In the genomic region with DNA sequence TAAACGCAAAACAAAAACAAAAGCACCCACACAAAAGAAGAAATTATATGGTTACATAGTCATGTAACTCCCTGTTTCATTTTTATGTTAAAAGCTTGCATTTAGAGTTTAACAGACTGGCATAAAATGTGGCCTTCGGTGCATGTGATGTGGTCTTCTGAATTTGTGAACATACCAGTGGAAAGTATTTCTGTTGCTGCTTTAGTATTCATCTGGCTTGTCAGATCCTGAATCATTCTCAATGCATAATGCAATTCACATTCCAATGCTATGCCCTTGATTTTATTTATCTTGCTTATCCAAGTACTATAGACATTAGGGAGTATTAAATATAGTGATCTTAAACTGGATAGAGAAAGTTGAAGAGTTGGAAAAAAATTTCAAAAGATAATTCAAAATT, we compare ENCODE assay signal across 13 cellular contexts.
DNase-seq lines count a peak whose midpoint lies in the region; TF ChIP-seq lines count a peak whose summit lies in the region.
"Had no signal": no experiment of that assay in that cellular context is flagged by ENCODE, and none has a peak within 500 bp of the region (broad histone marks: within the 10 kb centered on the region; RNA-seq: fewer than 3 reads in every experiment).

No MANE protein-coding gene starts in this region.

- no peak overlapping the region for H3K4me3 ChIP-seq in choroid plexus epithelial cell (ENCODE audit: low read depth, low read length)

- DNase-seq in M059J (ENCODE audit: low read depth) (peak; percentile 45), choroid plexus epithelial cell (ENCODE audit: low read depth) (peak; percentile 85), kidney tubule cell (ENCODE audit: low spot score) (peak; percentile 53), T1000 (lab: John Stamatoyannopoulos, UW) (no peak), NCI-H2227 (lab: John Stamatoyannopoulos, UW; ENCODE audit: unreplicated experiment) (no peak), retina (no peak), NCI-H446 treated with DMSO at 0.1 percent for 48 hours (lab: John Stamatoyannopoulos, UW) (no peak)
- DNase-seq: ACHN; activated gamma-delta T cell treated with Interleukin-2 at 50 U/mL for 16 hours; naive thymus-derived CD8-positive, alpha-beta T cell; NCI-H1105 treated with DMSO at 0.1 percent for 48 hours; SW 1271 had no signal

- peak overlapping the region; percentile 88 for H3K27ac ChIP-seq in 22Rv1

- TF ChIP-seq CTCF in 22Rv1 (IDR thresholded peaks at IDR 0.05) = no peak
- TF ChIP-seq CTCF in choroid plexus epithelial cell (conservative IDR thresholded peaks at IDR 0.05; ENCODE audit: low read depth, low read length) = no peak

Comparison
In these comparisons a context has a peak if more than half of its experiments do, and no peak if none do; other contexts are left out.
1. DNase-seq: peak in M059J (single experiment), choroid plexus epithelial cell (single experiment) and kidney tubule cell (single experiment); none in T1000 (single experiment), NCI-H2227 (single experiment), retina (single experiment) and NCI-H446 treated with DMSO at 0.1 percent for 48 hours (single experiment).